ENCODE assay signal across 2 cellular contexts in the genomic region with DNA sequence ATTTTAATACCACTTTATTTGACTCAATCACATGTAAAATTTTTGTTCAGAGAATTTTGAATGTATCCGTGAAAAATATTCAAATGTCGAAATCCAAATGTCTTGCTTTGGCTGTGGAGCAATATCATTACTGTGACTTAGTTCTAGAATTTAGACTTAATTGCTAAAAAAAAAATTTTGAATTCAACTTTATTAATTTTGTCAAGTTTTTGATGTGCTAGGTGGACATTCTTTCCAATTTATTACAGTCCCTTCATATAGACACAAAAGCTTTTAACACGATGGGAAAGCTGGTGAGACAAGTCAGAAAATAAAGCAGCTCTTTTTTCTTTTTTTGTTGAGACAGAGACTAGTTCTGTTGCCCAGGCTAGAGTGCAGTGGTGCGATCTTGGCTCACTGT.
TF ChIP-seq lines count a peak whose summit lies in the region.

No MANE protein-coding gene starts in this region.

TF ChIP-seq in GM23338, 12 proteins besides CTCF, POLR2A, EP300 and RAD21 (continued from another document):
- TF ChIP-seq, protein P1, sequence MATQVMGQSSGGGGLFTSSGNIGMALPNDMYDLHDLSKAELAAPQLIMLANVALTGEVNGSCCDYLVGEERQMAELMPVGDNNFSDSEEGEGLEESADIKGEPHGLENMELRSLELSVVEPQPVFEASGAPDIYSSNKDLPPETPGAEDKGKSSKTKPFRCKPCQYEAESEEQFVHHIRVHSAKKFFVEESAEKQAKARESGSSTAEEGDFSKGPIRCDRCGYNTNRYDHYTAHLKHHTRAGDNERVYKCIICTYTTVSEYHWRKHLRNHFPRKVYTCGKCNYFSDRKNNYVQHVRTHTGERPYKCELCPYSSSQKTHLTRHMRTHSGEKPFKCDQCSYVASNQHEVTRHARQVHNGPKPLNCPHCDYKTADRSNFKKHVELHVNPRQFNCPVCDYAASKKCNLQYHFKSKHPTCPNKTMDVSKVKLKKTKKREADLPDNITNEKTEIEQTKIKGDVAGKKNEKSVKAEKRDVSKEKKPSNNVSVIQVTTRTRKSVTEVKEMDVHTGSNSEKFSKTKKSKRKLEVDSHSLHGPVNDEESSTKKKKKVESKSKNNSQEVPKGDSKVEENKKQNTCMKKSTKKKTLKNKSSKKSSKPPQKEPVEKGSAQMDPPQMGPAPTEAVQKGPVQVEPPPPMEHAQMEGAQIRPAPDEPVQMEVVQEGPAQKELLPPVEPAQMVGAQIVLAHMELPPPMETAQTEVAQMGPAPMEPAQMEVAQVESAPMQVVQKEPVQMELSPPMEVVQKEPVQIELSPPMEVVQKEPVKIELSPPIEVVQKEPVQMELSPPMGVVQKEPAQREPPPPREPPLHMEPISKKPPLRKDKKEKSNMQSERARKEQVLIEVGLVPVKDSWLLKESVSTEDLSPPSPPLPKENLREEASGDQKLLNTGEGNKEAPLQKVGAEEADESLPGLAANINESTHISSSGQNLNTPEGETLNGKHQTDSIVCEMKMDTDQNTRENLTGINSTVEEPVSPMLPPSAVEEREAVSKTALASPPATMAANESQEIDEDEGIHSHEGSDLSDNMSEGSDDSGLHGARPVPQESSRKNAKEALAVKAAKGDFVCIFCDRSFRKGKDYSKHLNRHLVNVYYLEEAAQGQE (IDR thresholded peaks at IDR 0.05; ENCODE audit: unreplicated experiment) = no peak
- TF ChIP-seq NANOG (IDR thresholded peaks at IDR 0.05; ENCODE audit: borderline replicate concordance) (no peak), CREB1 (CRISPR knock-in tag; IDR thresholded peaks at IDR 0.05; ENCODE audit: low read depth) (no peak), STAT1 (IDR thresholded peaks at IDR 0.05; ENCODE audit: unreplicated experiment) (no peak), POLR2AphosphoS5 (IDR thresholded peaks at IDR 0.05; ENCODE audit: low read depth) (no peak), ZNF114 (CRISPR knock-in tag; IDR thresholded peaks at IDR 0.05) (no peak), EZH2 (IDR thresholded peaks at IDR 0.05; ENCODE audit: low read depth, unreplicated experiment) (no peak)

TF ChIP-seq in K562, 482 proteins besides CTCF, POLR2A, EP300 and RAD21 (continued from another document):
- TF ChIP-seq, protein P2, sequence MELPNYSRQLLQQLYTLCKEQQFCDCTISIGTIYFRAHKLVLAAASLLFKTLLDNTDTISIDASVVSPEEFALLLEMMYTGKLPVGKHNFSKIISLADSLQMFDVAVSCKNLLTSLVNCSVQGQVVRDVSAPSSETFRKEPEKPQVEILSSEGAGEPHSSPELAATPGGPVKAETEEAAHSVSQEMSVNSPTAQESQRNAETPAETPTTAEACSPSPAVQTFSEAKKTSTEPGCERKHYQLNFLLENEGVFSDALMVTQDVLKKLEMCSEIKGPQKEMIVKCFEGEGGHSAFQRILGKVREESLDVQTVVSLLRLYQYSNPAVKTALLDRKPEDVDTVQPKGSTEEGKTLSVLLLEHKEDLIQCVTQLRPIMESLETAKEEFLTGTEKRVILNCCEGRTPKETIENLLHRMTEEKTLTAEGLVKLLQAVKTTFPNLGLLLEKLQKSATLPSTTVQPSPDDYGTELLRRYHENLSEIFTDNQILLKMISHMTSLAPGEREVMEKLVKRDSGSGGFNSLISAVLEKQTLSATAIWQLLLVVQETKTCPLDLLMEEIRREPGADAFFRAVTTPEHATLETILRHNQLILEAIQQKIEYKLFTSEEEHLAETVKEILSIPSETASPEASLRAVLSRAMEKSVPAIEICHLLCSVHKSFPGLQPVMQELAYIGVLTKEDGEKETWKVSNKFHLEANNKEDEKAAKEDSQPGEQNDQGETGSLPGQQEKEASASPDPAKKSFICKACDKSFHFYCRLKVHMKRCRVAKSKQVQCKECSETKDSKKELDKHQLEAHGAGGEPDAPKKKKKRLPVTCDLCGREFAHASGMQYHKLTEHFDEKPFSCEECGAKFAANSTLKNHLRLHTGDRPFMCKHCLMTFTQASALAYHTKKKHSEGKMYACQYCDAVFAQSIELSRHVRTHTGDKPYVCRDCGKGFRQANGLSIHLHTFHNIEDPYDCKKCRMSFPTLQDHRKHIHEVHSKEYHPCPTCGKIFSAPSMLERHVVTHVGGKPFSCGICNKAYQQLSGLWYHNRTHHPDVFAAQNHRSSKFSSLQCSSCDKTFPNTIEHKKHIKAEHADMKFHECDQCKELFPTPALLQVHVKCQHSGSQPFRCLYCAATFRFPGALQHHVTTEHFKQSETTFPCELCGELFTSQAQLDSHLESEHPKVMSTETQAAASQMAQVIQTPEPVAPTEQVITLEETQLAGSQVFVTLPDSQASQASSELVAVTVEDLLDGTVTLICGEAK (IDR thresholded peaks at IDR 0.05) = peak; percentile 86
- TF ChIP-seq, protein P2 (CRISPR knock-in tag; IDR thresholded peaks at IDR 0.05) = peak; percentile 69; the same call in 1 of the 2 replicates
- TF ChIP-seq TRIM24 (IDR thresholded peaks at IDR 0.05) (no peak), HOXB6 (CRISPR knock-in tag; IDR thresholded peaks at IDR 0.05; ENCODE audit: borderline replicate concordance) (no peak), MTA1 (IDR thresholded peaks at IDR 0.05; ENCODE audit: borderline replicate concordance) (no peak), FOXA1 (IDR thresholded peaks at IDR 0.05; ENCODE audit: borderline replicate concordance) (no peak), HEY1 (CRISPR knock-in tag; IDR thresholded peaks at IDR 0.05; ENCODE audit: borderline replicate concordance) (no peak), PTRF (tag; IDR thresholded peaks at IDR 0.05) (no peak)
